Comparison of ENCODE assay signal across 10 cellular contexts in genomic region chr3:13189639-13190375, GRCh38.
DNase-seq lines count a peak whose midpoint lies in the region; ATAC-seq and TF ChIP-seq lines count a peak whose summit lies in the region.
"Had no signal": no experiment of that assay in that cellular context is flagged by ENCODE, and none has a peak within 500 bp of the region (broad histone marks: within the 10 kb centered on the region; RNA-seq: fewer than 3 reads in every experiment).

No MANE protein-coding gene starts in this region.

- intact Hi-C loops in Right ventricle myocardium superior (cut with DNase I): no loop called here

- no peak overlapping the region for H3K4me3 ChIP-seq in right atrium auricular region

- H3K36me3 Mint-ChIP-seq in T-helper 1 cell treated with Interleukin-12 subunit alpha and Interleukin-12 subunit beta and Interleukin-4 antibody, amounts not matched to agents 30 μg/mL and 1 μg/mL, for 36 hours (ENCODE audit: low read depth): peaks cover 2% of the 10 kb centered on the region

- H3K27me3 ChIP-seq in right atrium auricular region: no peaks in the 10 kb centered on the region

- H3K4me3 Mint-ChIP-seq in T-helper 1 cell treated with Interleukin-12 subunit alpha and Interleukin-12 subunit beta and Interleukin-4 antibody, amounts not matched to agents 30 μg/mL and 1 μg/mL, for 36 hours: peak overlapping the region; percentile 59

- no peak overlapping the region for H3K27ac ChIP-seq in right atrium auricular region

- H3K27me3 Mint-ChIP-seq in T-helper 1 cell treated with Interleukin-12 subunit alpha and Interleukin-12 subunit beta and Interleukin-4 antibody, amounts not matched to agents 30 μg/mL and 1 μg/mL, for 36 hours (ENCODE audit: low read depth): peaks cover 3% of the 10 kb centered on the region

- DNase-seq in Right ventricle myocardium superior (no peak), right atrium auricular region (ENCODE audit: low spot score) (no peak), glomerular visceral epithelial cell (ENCODE audit: extremely low spot score) (peak; percentile 48), stromal cell of bone marrow (ENCODE audit: low read depth) (peak; percentile 8)
- no peak for DNase-seq in stimulated activated CD8-positive, alpha-beta memory T cell treated with anti-CD3 and anti-CD28 coated beads, Interleukin-4, amount 100 ng/mL, for 48 hours
- DNase-seq: DMS79 treated with DMSO at 0.1 percent for 48 hours; NK-92 treated with Interleukin-12 subunit alpha and Interleukin-12 subunit beta, amount 100 ng/mL, for 24 hours had no signal

- no peaks in the 10 kb centered on the region for H3K36me3 ChIP-seq in right atrium auricular region

- peaks cover 10% of the 10 kb centered on the region for H3K4me1 Mint-ChIP-seq in T-helper 1 cell treated with Interleukin-12 subunit alpha and Interleukin-12 subunit beta and Interleukin-4 antibody, amounts not matched to agents 30 μg/mL and 1 μg/mL, for 36 hours (ENCODE audit: low read depth)

- peaks cover 0 to 7% of the 10 kb centered on the region in 2 donors for H3K9me3 ChIP-seq in right atrium auricular region

- H3K4me1 ChIP-seq in right atrium auricular region: peaks cover 0 to 10% of the 10 kb centered on the region in 2 donors

- H3K27ac Mint-ChIP-seq in T-helper 1 cell treated with Interleukin-12 subunit alpha and Interleukin-12 subunit beta and Interleukin-4 antibody, amounts not matched to agents 30 μg/mL and 1 μg/mL, for 36 hours: peak overlapping the region; percentile 92

- H3K9me3 Mint-ChIP-seq in T-helper 1 cell treated with Interleukin-12 subunit alpha and Interleukin-12 subunit beta and Interleukin-4 antibody, amounts not matched to agents 30 μg/mL and 1 μg/mL, for 36 hours: peaks cover 13% of the 10 kb centered on the region

- TF ChIP-seq CTCF in right atrium auricular region (IDR thresholded peaks at IDR 0.05): no peak

- ATAC-seq in Right ventricle myocardium superior (ENCODE audit: poor library complexity): peak; percentile 29
- no peak for ATAC-seq in GM19324 (IDR thresholded peaks at IDR 0.05; ENCODE audit: low FRiP score, unreplicated experiment)
- no peak for ATAC-seq in GM18868 (IDR thresholded peaks at IDR 0.05; ENCODE audit: unreplicated experiment)

Comparison
In these comparisons a context has a peak if more than half of its experiments do, and no peak if none do; other contexts are left out.
1. DNase-seq: peak in glomerular visceral epithelial cell (single experiment) and stromal cell of bone marrow (single experiment); none in Right ventricle myocardium superior (single experiment), right atrium auricular region (single experiment) and stimulated activated CD8-positive, alpha-beta memory T cell treated with anti-CD3 and anti-CD28 coated beads, Interleukin-4, amount 100 ng/mL, for 48 hours (single experiment).